18 cellular contexts compared by ENCODE assay signal in the genomic region with DNA sequence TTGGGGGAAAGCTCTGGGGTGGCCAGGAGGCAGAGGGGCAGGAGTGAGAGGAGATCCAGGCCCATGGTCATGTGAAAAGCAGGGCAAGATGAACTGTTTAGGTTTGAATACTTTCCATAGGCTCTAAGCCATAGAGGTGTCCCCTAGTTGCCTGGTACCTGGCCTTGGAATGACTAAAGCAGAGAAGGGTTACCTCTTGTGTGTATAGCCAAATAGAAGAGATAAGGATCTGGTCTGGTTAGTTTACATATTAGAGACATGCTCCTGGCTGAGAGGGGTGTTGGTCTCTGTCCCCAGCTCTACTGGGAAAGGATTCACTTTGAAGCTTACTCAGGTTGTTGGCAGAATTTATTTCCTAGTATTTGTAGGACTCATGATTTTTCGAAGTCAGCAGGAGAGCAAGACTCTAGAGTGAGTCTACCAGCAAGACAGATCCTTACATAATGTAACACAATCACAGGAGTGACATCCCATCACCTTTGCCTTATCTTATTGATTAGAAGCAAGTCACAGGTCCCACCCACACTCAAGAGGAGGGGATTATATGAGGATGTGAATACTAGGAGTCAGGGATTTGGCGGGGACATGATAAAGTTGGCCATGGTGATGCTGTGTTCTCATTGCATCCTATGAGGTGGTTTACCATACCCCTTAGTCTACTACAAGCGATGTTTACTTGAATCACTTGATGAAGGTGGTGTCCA. TPM values are rescaled to one million over a fixed set of nuclear protein-coding genes. Genes with fewer than 3 reads are reported as not detected.
DNase-seq lines count a peak whose midpoint lies in the region; ATAC-seq, FAIRE-seq and TF ChIP-seq lines count a peak whose summit lies in the region.
"Had no signal": no experiment of that assay in that cellular context is flagged by ENCODE, and none has a peak within 500 bp of the region (broad histone marks: within the 10 kb centered on the region; RNA-seq: fewer than 3 reads in every experiment).

No MANE protein-coding gene starts in this region.

- dilution Hi-C loops in IMR-90 (cut with HindIII; ENCODE audit: low sequenced_read_pairs, unreplicated experiment) = no loop called here
- dilution Hi-C loops in endothelial cell of umbilical vein (cut with MboI; ENCODE audit: extremely low pct_ligation_motif_present, low sequenced_read_pairs) = no loop called here

- H3K9me3 ChIP-seq in IMR-90 (ENCODE audit: control insufficient read depth, insufficient read depth, low read length) (no peaks in the 10 kb centered on the region), endothelial cell of umbilical vein (replicated peaks; ENCODE audit: control insufficient read depth, insufficient read depth, low read length) (no peaks in the 10 kb centered on the region), T-helper 17 cell (ENCODE audit: control insufficient read depth, low read length, poor library complexity, severe bottlenecking) (no peaks in the 10 kb centered on the region)

- H3K36me3 Mint-ChIP-seq in nephron (ENCODE audit: low read depth) (no peaks in the 10 kb centered on the region), T-helper 17 cell (ENCODE audit: low read depth) (no peaks in the 10 kb centered on the region)
- H3K36me3 Mint-ChIP-seq: IgD-negative memory B cell, memory B cell had no signal

- TF ChIP-seq RAD21 in IMR-90 (IDR thresholded peaks at IDR 0.05; ENCODE audit: low read length) = no peak

- H4K5ac ChIP-seq in IMR-90 (ENCODE audit: low read depth, low read length) = peak overlapping the region; percentile 98

- BruUV-seq in IMR-90 (replicated peaks; lab: Mats Ljungman, UMichigan) (no TSS peak), endothelial cell of umbilical vein (replicated peaks; lab: Mats Ljungman, UMichigan) (no TSS peak)

- peak overlapping the region; percentile 99 for H2BK15ac ChIP-seq in IMR-90 (ENCODE audit: low read depth, low read length)

- H3K27me3 Mint-ChIP-seq in nephron (ENCODE audit: low read depth) (no peaks in the 10 kb centered on the region), T-helper 17 cell (peaks cover 37% of the 10 kb centered on the region)
- H3K27me3 Mint-ChIP-seq: activated CD4-positive, alpha-beta T cell treated with anti-CD3 and anti-CD28 coated beads, Interleukin-2, amount 10 ng/mL, durations not matched to agents 24 days and 14 days had no signal

- peak overlapping the region; percentile 77; the same call in 1 of the 2 replicates for H3K56ac ChIP-seq in IMR-90 (ENCODE audit: extremely low read depth, insufficient read depth, low read length)

- H3K27ac Mint-ChIP-seq in nephron (peak overlapping the region in 2 of 3 experiments; percentile 16 to 93), T-helper 17 cell (no peak overlapping the region)
- H3K27ac Mint-ChIP-seq: activated CD4-positive, alpha-beta T cell treated with anti-CD3 and anti-CD28 coated beads, Interleukin-2, amount 10 ng/mL, durations not matched to agents 24 days and 14 days; IgD-negative memory B cell; memory B cell had no signal

- no peak overlapping the region for H3K4me3 ChIP-seq in IMR-90 (ENCODE audit: insufficient read depth, low read depth, low read length)
- no peak overlapping the region for H3K4me3 ChIP-seq in endothelial cell of umbilical vein (replicated peaks in 1 of 3; ENCODE audit: insufficient read depth in 1 of 3, low read depth in 1 of 3, low read length in 3 of 3)

- H2AFZ ChIP-seq in IMR-90 (replicated peaks; ENCODE audit: low read length, poor library complexity) (no peak overlapping the region), endothelial cell of umbilical vein (ENCODE audit: low read depth, low read length) (no peak overlapping the region)

- in situ Hi-C loops in IMR-90 (cut with MboI; ENCODE audit: low sequenced_read_pairs) = no loop called here

- H2BK120ac ChIP-seq in IMR-90 (ENCODE audit: low read depth, low read length) = peak overlapping the region; percentile 95

- H3K79me1 ChIP-seq in IMR-90 (ENCODE audit: low read depth in 1 of 2, low read length in 2 of 2) = peaks cover 0 to 31% of the 10 kb centered on the region in 2 experiments; a peak in 3 of 4 replicates

- H4K20me1 ChIP-seq in IMR-90 (ENCODE audit: insufficient read depth, low read length) (no peaks in the 10 kb centered on the region; the same call in 1 of the 2 replicates), endothelial cell of umbilical vein (replicated peaks; ENCODE audit: control insufficient read depth, extremely low read depth, insufficient read depth, low read length) (no peaks in the 10 kb centered on the region)

- peak overlapping the region; percentile 99 for H3K18ac ChIP-seq in IMR-90 (ENCODE audit: low read depth, low read length)

- peak; percentile 96 for TF ChIP-seq POLR2A in IMR-90 (IDR thresholded peaks at IDR 0.05; ENCODE audit: low read depth, low read length)
- no peak for TF ChIP-seq POLR2A in endothelial cell of umbilical vein (IDR thresholded peaks at IDR 0.05; ENCODE audit: low read depth, low read length)

- H3K4me1 ChIP-seq in IMR-90 (ENCODE audit: control insufficient read depth, insufficient read depth, low read length) = peaks cover 29% of the 10 kb centered on the region
- H3K4me1 ChIP-seq in endothelial cell of umbilical vein (ENCODE audit: control insufficient read depth, extremely low read depth, insufficient read depth, low read length) = peaks cover 29% of the 10 kb centered on the region

- CTCF ChIA-PET in IMR-90 (lab: Yijun Ruan, JAX) (interaction anchor here (0.6 kb wide), 1 partner anchor 14 kb away, joined by 5 read pairs; no protein-coding TSS in a partner anchor), endothelial cell of umbilical vein (lab: Charles Lee) (no interaction called here)

- peak overlapping the region; percentile 75 to 92 for H4K8ac ChIP-seq in IMR-90 (ENCODE audit: low read depth in 2 of 2, low read length in 2 of 2)

- peaks cover 28% of the 10 kb centered on the region for H3K9me1 ChIP-seq in IMR-90 (ENCODE audit: insufficient read depth, low read length)
- no peaks in the 10 kb centered on the region for H3K9me1 ChIP-seq in endothelial cell of umbilical vein (replicated peaks; ENCODE audit: control insufficient read depth, extremely low read depth, insufficient read depth, low read length)

- WGBS in IMR-90 (ENCODE audit: extremely low coverage in 2 of 2, insufficient read length in 1 of 2), 2 experiments = no CpG with 5 or more reads among the region's 3 CpGs

- peak overlapping the region; percentile 97 for H2BK5ac ChIP-seq in IMR-90 (ENCODE audit: low read depth, low read length, poor library complexity, severe bottlenecking)

- H3K4ac ChIP-seq in IMR-90 (ENCODE audit: low read depth, low read length) = peak overlapping the region; percentile 93

- intact Hi-C loops in IMR-90 (cut with micrococcal nuclease) (no loop called here), endothelial cell of umbilical vein (cut with micrococcal nuclease) (no loop called here)

- TF ChIP-seq CTCF in 22Rv1 (IDR thresholded peaks at IDR 0.05) (no peak), IMR-90 (conservative IDR thresholded peaks at IDR 0.05; ENCODE audit: low read depth, low read length) (no peak), endothelial cell of umbilical vein (IDR thresholded peaks at IDR 0.05; ENCODE audit: extremely low read depth in 1 of 2, insufficient read depth in 1 of 2, low read depth in 1 of 2, low read length in 2 of 2) (no peak), nephron (IDR thresholded peaks at IDR 0.05; ENCODE audit: unreplicated experiment in 3 of 3) (no peak)

- no peak for FAIRE-seq in endothelial cell of umbilical vein (lab: Jason Lieb, UNC)
- FAIRE-seq: bronchial epithelial cell had no signal

- H3K79me2 ChIP-seq in endothelial cell of umbilical vein (ENCODE audit: control insufficient read depth, insufficient read depth, low read length) = no peaks in the 10 kb centered on the region

- H3K27ac ChIP-seq in 22Rv1 = peak overlapping the region; percentile 77
- peak overlapping the region; percentile 93 for H3K27ac ChIP-seq in IMR-90 (ENCODE audit: insufficient read depth, low read length)
- no peak overlapping the region for H3K27ac ChIP-seq in endothelial cell of umbilical vein (ENCODE audit: insufficient read depth, low read depth, low read length)

- peak overlapping the region; percentile 94 for H4K91ac ChIP-seq in IMR-90 (ENCODE audit: insufficient read depth, low read depth, low read length)

- H2AK5ac ChIP-seq in IMR-90 (ENCODE audit: low read depth, low read length) = peak overlapping the region; percentile 74

- peak overlapping the region; percentile 95 for H2BK20ac ChIP-seq in IMR-90 (ENCODE audit: low read depth, low read length)

- peak overlapping the region; percentile 85 for H3K14ac ChIP-seq in IMR-90 (replicated peaks; ENCODE audit: low read depth, low read length)

- H3K4me3 Mint-ChIP-seq in nephron (no peak overlapping the region), T-helper 17 cell (no peak overlapping the region)
- H3K4me3 Mint-ChIP-seq: activated CD4-positive, alpha-beta T cell treated with anti-CD3 and anti-CD28 coated beads, Interleukin-2, amount 10 ng/mL, durations not matched to agents 24 days and 14 days; IgD-negative memory B cell; memory B cell; neural crest cell had no signal

- peaks cover 14% of the 10 kb centered on the region for H3K4me1 Mint-ChIP-seq in nephron
- H3K4me1 Mint-ChIP-seq in T-helper 17 cell = peaks cover 2% of the 10 kb centered on the region
- H3K4me1 Mint-ChIP-seq: activated CD4-positive, alpha-beta T cell treated with anti-CD3 and anti-CD28 coated beads, Interleukin-2, amount 10 ng/mL, durations not matched to agents 24 days and 14 days; IgD-negative memory B cell; memory B cell had no signal

- H3K4me2 ChIP-seq in IMR-90 (ENCODE audit: low read depth, low read length) (peak overlapping the region; percentile 16; the same call in 1 of the 2 replicates), endothelial cell of umbilical vein (ENCODE audit: insufficient read depth, low read length) (no peak overlapping the region)

- no peak overlapping the region for H2AK9ac ChIP-seq in IMR-90 (replicated peaks; ENCODE audit: low read depth, low read length, poor library complexity)

- H3K27me3 ChIP-seq in IMR-90 (ENCODE audit: control insufficient read depth, insufficient read depth, low read length) (no peaks in the 10 kb centered on the region), endothelial cell of umbilical vein (ENCODE audit: control insufficient read depth in 2 of 2, insufficient read depth in 2 of 2, low read length in 2 of 2) (no peaks in the 10 kb centered on the region)

- peak overlapping the region; percentile 79 for H3K23ac ChIP-seq in IMR-90 (ENCODE audit: low read depth, low read length)

- peaks cover 12% of the 10 kb centered on the region for H3K9me3 Mint-ChIP-seq in nephron
- H3K9me3 Mint-ChIP-seq: activated CD4-positive, alpha-beta T cell treated with anti-CD3 and anti-CD28 coated beads, Interleukin-2, amount 10 ng/mL, durations not matched to agents 24 days and 14 days; memory B cell had no signal

- no peaks in the 10 kb centered on the region for H3K36me3 ChIP-seq in IMR-90 (ENCODE audit: control insufficient read depth, insufficient read depth, low read length)
- H3K36me3 ChIP-seq in endothelial cell of umbilical vein (ENCODE audit: control insufficient read depth in 2 of 2, extremely low read depth in 1 of 2, insufficient read depth in 2 of 2, low read length in 2 of 2) = no peaks in the 10 kb centered on the region

- POLR2A ChIA-PET in IMR-90 (lab: Charles Lee; ENCODE audit: unreplicated experiment) (no interaction called here), endothelial cell of umbilical vein (lab: Charles Lee) (no interaction called here)

- DNase-seq in IMR-90 = no peak
- no peak for DNase-seq in endothelial cell of umbilical vein (ENCODE audit: low read depth, low spot score)
- DNase-seq in AML-193 (lab: John Stamatoyannopoulos, UW) = no peak
- DNase-seq in T-helper 17 cell = no peak
- DNase-seq: activated CD4-positive, alpha-beta T cell treated with anti-CD3 and anti-CD28 coated beads, Interleukin-2, amount 10 ng/mL, durations not matched to agents 24 days and 14 days; activated naive CD4-positive, alpha-beta T cell treated with anti-CD3 and anti-CD28 coated beads, Interleukin-2, amount 50 U/mL, for 16 hours; effector memory CD4-positive, alpha-beta T cell; foreskin melanocyte; NCI-H1105 treated with DMSO at 0.1 percent for 48 hours; NCI-H2171 treated with DMSO at 0.1 percent for 48 hours had no signal

- H3K9ac ChIP-seq in IMR-90 (ENCODE audit: low read depth, low read length) (no peak overlapping the region; the same call in 1 of the 2 replicates), endothelial cell of umbilical vein (replicated peaks; ENCODE audit: extremely low read depth, insufficient read depth, low read length) (no peak overlapping the region)

- no peak for ATAC-seq in IMR-90 (ENCODE audit: low read depth)
- no peak for ATAC-seq in GM18498 (IDR thresholded peaks at IDR 0.05; ENCODE audit: unreplicated experiment)
- no peak for ATAC-seq in HG02840 (IDR thresholded peaks at IDR 0.05; ENCODE audit: low FRiP score, unreplicated experiment)
- no peak for ATAC-seq in T-helper 17 cell

RNA-seq across cellular contexts. Expression of a gene that starts 11.4 kb away (rescaled TPM):
- total RNA-seq in IMR-90 (2012; rRNA removed) (232 and 366 TPM in 2 replicates), endothelial cell of umbilical vein (559 and 619 TPM in 2 replicates), T-helper 17 cell (under 1 TPM in 1 of 2 donors, not detected in 1; 0.83 TPM)
- polyA plus RNA-seq in IMR-90 (2012; rRNA removed) (302 and 364 TPM in 2 replicates), endothelial cell of umbilical vein (1,270 and 1,407 TPM in 2 replicates)
- 212 and 271 TPM in 2 replicates for polyA plus RNA-seq in IMR-90 (2012; cell fraction: cytosol; rRNA removed)
- 340 and 869 TPM in 2 replicates for polyA plus RNA-seq in IMR-90 (2012; cell fraction: nucleus; rRNA removed; ENCODE audit: low replicate concordance)
- 1,095 and 1,145 TPM in 2 replicates for polyA plus RNA-seq in endothelial cell of umbilical vein (2011; cell fraction: cytosol; rRNA removed)
- polyA plus RNA-seq in endothelial cell of umbilical vein (2011; cell fraction: nucleus; rRNA removed) = 679 and 727 TPM in 2 replicates
- 331 and 379 TPM in 2 replicates for polyA plus RNA-seq in endothelial cell of umbilical vein (2012)
- 1,191 and 1,311 TPM in 2 replicates for polyA minus RNA-seq in endothelial cell of umbilical vein
- 916 TPM for polyA minus RNA-seq in endothelial cell of umbilical vein (2011; cell fraction: cytosol; rRNA and poly(A)+ RNA removed)
- polyA minus RNA-seq in endothelial cell of umbilical vein (2011; cell fraction: nucleus; rRNA and poly(A)+ RNA removed) = 436 and 623 TPM in 2 replicates
- total RNA-seq: neural crest cell had no signal
- polyA plus RNA-seq: IgD-negative memory B cell had no signal

RNA-seq across cellular contexts. Expression of a gene that starts 55.4 kb away (rescaled TPM):
- total RNA-seq in IMR-90 (2012; rRNA removed) = under 0.01 TPM in 1 of 2 replicates, not detected in the other
- polyA plus RNA-seq in IMR-90 (2012; rRNA removed) = not detected in 2 replicates
- polyA plus RNA-seq in IMR-90 (2012; cell fraction: cytosol; rRNA removed) = not detected in 2 replicates
- polyA plus RNA-seq in IMR-90 (2012; cell fraction: nucleus; rRNA removed; ENCODE audit: low replicate concordance) = not detected in 2 replicates
- total RNA-seq in endothelial cell of umbilical vein = 142 and 158 TPM in 2 replicates
- polyA plus RNA-seq in endothelial cell of umbilical vein = 150 and 163 TPM in 2 replicates
- 116 and 149 TPM in 2 replicates for polyA plus RNA-seq in endothelial cell of umbilical vein (2011; cell fraction: cytosol; rRNA removed)
- polyA plus RNA-seq in endothelial cell of umbilical vein (2011; cell fraction: nucleus; rRNA removed) = 67.7 and 88.9 TPM in 2 replicates
- 19.9 and 43.2 TPM in 2 replicates for polyA plus RNA-seq in endothelial cell of umbilical vein (2012)
- polyA minus RNA-seq in endothelial cell of umbilical vein = 192 and 213 TPM in 2 replicates
- not detected for polyA minus RNA-seq in endothelial cell of umbilical vein (2011; cell fraction: cytosol; rRNA and poly(A)+ RNA removed)
- 66.9 and 78.8 TPM in 2 replicates for polyA minus RNA-seq in endothelial cell of umbilical vein (2011; cell fraction: nucleus; rRNA and poly(A)+ RNA removed)
- not detected for total RNA-seq in T-helper 17 cell
- total RNA-seq: activated CD4-positive, alpha-beta T cell treated with anti-CD3 and anti-CD28 coated beads, Interleukin-2, amount 10 ng/mL, durations not matched to agents 24 days and 14 days; bronchial epithelial cell; neural crest cell had no signal
- polyA plus RNA-seq: IgD-negative memory B cell had no signal

Comparison
In these comparisons a context has a peak if more than half of its experiments do, and no peak if none do; other contexts are left out.
1. RNA of a gene that starts 11.4 kb away (total RNA-seq): 559 to 619 TPM in endothelial cell of umbilical vein and 232 to 366 TPM in IMR-90; 0.83 TPM in T-helper 17 cell; every median in the first group is over 100 times any median in the second.
2. RNA of a gene that starts 55.4 kb away (total RNA-seq): 142 to 158 TPM in endothelial cell of umbilical vein; under 0.01 TPM in IMR-90 and not detected in T-helper 17 cell; every median in the first group is over 100 times any median in the second.